8 cellular contexts compared by ENCODE assay signal in the genomic region with DNA sequence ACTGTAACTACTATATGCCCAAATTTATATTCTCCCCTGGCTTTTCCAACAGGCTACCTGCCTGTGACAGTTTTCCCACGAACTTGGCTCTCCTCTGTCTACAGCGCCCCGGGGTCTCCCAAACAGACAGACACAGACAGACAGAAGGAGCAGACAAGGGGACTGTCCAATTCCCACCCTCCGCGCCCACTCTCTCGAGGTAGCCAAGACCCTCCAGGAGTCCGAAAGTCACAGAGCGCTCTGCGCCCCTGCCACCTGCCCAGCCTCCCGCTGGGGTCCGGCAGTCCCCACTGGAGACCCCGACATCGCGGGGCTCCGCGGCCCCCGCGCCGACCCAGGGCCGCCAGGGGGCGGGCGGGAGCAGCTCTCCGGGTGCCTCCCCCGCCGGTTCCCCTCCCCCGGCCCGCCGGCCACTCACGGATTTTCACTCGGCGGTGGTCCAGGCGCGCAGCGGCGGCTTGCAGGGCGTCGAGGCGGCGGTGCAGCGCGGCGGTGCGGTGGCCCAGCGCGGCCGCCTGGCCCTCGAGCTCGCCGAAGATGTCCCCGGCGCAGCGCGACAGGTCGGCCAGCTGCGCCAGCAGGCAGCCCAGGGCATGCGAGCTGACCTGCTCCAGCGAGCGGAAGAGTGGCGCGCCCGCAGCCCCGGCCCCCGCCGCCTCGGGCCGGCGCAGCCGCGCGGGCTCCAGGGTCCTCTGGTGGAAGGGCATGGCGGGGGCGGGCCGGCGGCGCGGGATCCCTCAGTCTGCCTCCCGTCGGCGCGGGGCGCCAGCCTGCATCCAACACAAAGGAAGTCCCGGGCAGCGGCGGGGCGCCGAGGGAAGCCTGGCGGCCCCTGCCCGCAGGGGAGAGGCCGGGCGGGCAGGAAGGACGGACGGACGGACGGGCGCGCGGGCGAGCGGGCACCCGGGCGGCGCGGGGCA.
DNase-seq lines count a peak whose midpoint lies in the region; ATAC-seq and TF ChIP-seq lines count a peak whose summit lies in the region.

No MANE protein-coding gene starts in this region.

- peak; percentile 94 for TF ChIP-seq CTCF in PC-9 (conservative IDR thresholded peaks at IDR 0.05)
- TF ChIP-seq CTCF in neural crest cell (conservative IDR thresholded peaks at IDR 0.05): peak; percentile 95
- peak; percentile 97 for TF ChIP-seq CTCF in type B pancreatic cell (conservative IDR thresholded peaks at IDR 0.05)

- peak overlapping the region; percentile 76 to 89 (median 82) for H3K4me3 Mint-ChIP-seq in CD4-positive, CD25-positive, alpha-beta regulatory T cell
- H3K4me3 Mint-ChIP-seq in neural crest cell (peak overlapping the region; percentile 93), type B pancreatic cell (peak overlapping the region; percentile 91)

- peak overlapping the region; percentile 82 for H3K4me2 ChIP-seq in PC-9

- peaks cover 5% of the 10 kb centered on the region for H3K4me1 ChIP-seq in CD4-positive, CD25-positive, alpha-beta regulatory T cell (ENCODE audit: control insufficient read depth, insufficient read depth, low read length, poor library complexity, severe bottlenecking)
- H3K4me1 ChIP-seq in PC-9 (replicated peaks; ENCODE audit: insufficient read depth): peaks cover 28% of the 10 kb centered on the region

- BruUV-seq in PC-9 (replicated peaks; lab: Mats Ljungman, UMichigan): no TSS peak

- H3F3A ChIP-seq in PC-9 (ENCODE audit: insufficient read depth, low read depth): peaks cover 16% of the 10 kb centered on the region

- H3K36me3 ChIP-seq in CD4-positive, CD25-positive, alpha-beta regulatory T cell (ENCODE audit: control insufficient read depth, insufficient read depth, low read length): no peaks in the 10 kb centered on the region
- no peaks in the 10 kb centered on the region for H3K36me3 ChIP-seq in PC-9 (ENCODE audit: low read depth)

- peak overlapping the region; percentile 78 for H2AFZ ChIP-seq in PC-9

- H3K4me3 ChIP-seq in CD4-positive, CD25-positive, alpha-beta regulatory T cell (ENCODE audit: low read depth, low read length): no peak overlapping the region
- H3K4me3 ChIP-seq in PC-9: peak overlapping the region; percentile 63

- POLR2A ChIA-PET in PC-9 (lab: Charles Lee; ENCODE audit: unreplicated experiment): interaction anchor here (0.6 to 0.8 kb wide), 3 partner anchors 9 to 74 kb away, joined by 3 to 8 read pairs (median 4); no protein-coding TSS in a partner anchor

- CTCF ChIA-PET in PC-9 (lab: Charles Lee): interaction anchor here (0.9 kb wide), 1 partner anchor 98 kb away, joined by 3 read pairs; no protein-coding TSS in a partner anchor

- no peak overlapping the region for H3K27ac ChIP-seq in CD4-positive, CD25-positive, alpha-beta regulatory T cell (ENCODE audit: insufficient read depth, low read length, poor library complexity, severe bottlenecking)
- peak overlapping the region; percentile 87 for H3K27ac ChIP-seq in PC-9

- peak; percentile 7 to 42 (median 26) for DNase-seq in CD4-positive, CD25-positive, alpha-beta regulatory T cell
- DNase-seq in PC-9 (peak; percentile 59 to 63), foreskin melanocyte (peak; percentile 44), neural crest cell (ENCODE audit: low read depth, low spot score) (peak; percentile 77), type B pancreatic cell (ENCODE audit: extremely low spot score, unreplicated experiment) (peak; percentile 81)
- peak; percentile 35 for DNase-seq in activated gamma-delta T cell treated with anti-CD3 and anti-CD28 coated beads, Interleukin-2, amount 50 U/mL, for 16 hours (ENCODE audit: low read depth)

- peak; percentile 54 for ATAC-seq in CD4-positive, CD25-positive, alpha-beta regulatory T cell (ENCODE audit: low read depth in 2 of 2)
- ATAC-seq in GM19328 (IDR thresholded peaks at IDR 0.05; ENCODE audit: unreplicated experiment): peak; percentile 54
- peak; percentile 75 for ATAC-seq in HG03432 (IDR thresholded peaks at IDR 0.05; ENCODE audit: unreplicated experiment)

- H3K27me3 Mint-ChIP-seq in CD4-positive, CD25-positive, alpha-beta regulatory T cell: peaks cover 65% of the 10 kb centered on the region
- H3K27me3 Mint-ChIP-seq in neural crest cell (ENCODE audit: low read depth): peaks cover 25% of the 10 kb centered on the region
- H3K27me3 Mint-ChIP-seq in type B pancreatic cell: peaks cover 7% of the 10 kb centered on the region

- no peak overlapping the region for H3K27ac Mint-ChIP-seq in CD4-positive, CD25-positive, alpha-beta regulatory T cell
- H3K27ac Mint-ChIP-seq in neural crest cell (ENCODE audit: unreplicated experiment) (peak overlapping the region; percentile 24), type B pancreatic cell (peak overlapping the region; percentile 97)

- H3K79me2 ChIP-seq in PC-9 (ENCODE audit: low read depth): peaks cover 46% of the 10 kb centered on the region

- no peaks in the 10 kb centered on the region for H3K36me3 Mint-ChIP-seq in CD4-positive, CD25-positive, alpha-beta regulatory T cell
- H3K36me3 Mint-ChIP-seq in neural crest cell (ENCODE audit: low read depth): no peaks in the 10 kb centered on the region
- no peaks in the 10 kb centered on the region for H3K36me3 Mint-ChIP-seq in type B pancreatic cell

- H3K4me1 Mint-ChIP-seq in CD4-positive, CD25-positive, alpha-beta regulatory T cell: peaks cover 0 to 9% (median 8%) of the 10 kb centered on the region in 4 donors
- H3K4me1 Mint-ChIP-seq in neural crest cell (peaks cover 10% of the 10 kb centered on the region), type B pancreatic cell (ENCODE audit: unreplicated experiment) (no peaks in the 10 kb centered on the region)

- H3K9me3 ChIP-seq in CD4-positive, CD25-positive, alpha-beta regulatory T cell (ENCODE audit: control insufficient read depth in 2 of 2, low read length in 2 of 2): no peaks in the 10 kb centered on the region
- H3K9me3 ChIP-seq in PC-9 (ENCODE audit: insufficient read depth, low read depth): no peaks in the 10 kb centered on the region

- H3K9me3 Mint-ChIP-seq in CD4-positive, CD25-positive, alpha-beta regulatory T cell: peaks cover 0 to 3% (median 0%) of the 10 kb centered on the region in 7 donors
- H3K9me3 Mint-ChIP-seq in neural crest cell (no peaks in the 10 kb centered on the region), type B pancreatic cell (no peaks in the 10 kb centered on the region)

- peaks cover 25% of the 10 kb centered on the region for H3K27me3 ChIP-seq in CD4-positive, CD25-positive, alpha-beta regulatory T cell (ENCODE audit: control insufficient read depth, insufficient read depth, low read length)
- no peaks in the 10 kb centered on the region for H3K27me3 ChIP-seq in PC-9 (ENCODE audit: insufficient read depth, low read depth)

- no peaks in the 10 kb centered on the region for H4K20me1 ChIP-seq in PC-9 (ENCODE audit: insufficient read depth)

- intact Hi-C loops in PC-9 (cut with micrococcal nuclease; ENCODE audit: unreplicated experiment): no loop called here

- no peaks in the 10 kb centered on the region; the same call in 1 of the 2 replicates for H3K9me2 ChIP-seq in PC-9 (ENCODE audit: insufficient read depth)

Comparison
In these comparisons a context has a peak if more than half of its experiments do, and no peak if none do; other contexts are left out.
1. DNase-seq: peak in every context shown above with its lines; median percentile 81 in type B pancreatic cell; 77 in neural crest cell; 61 in PC-9; 44 in foreskin melanocyte; 35 in activated gamma-delta T cell treated with anti-CD3 and anti-CD28 coated beads, Interleukin-2, amount 50 U/mL, for 16 hours; 26 in CD4-positive, CD25-positive, alpha-beta regulatory T cell.
2. H3K27ac Mint-ChIP-seq: peak in neural crest cell (single experiment) and type B pancreatic cell (single experiment); none in CD4-positive, CD25-positive, alpha-beta regulatory T cell (0 of 3).
3. Peak in every context shown above with its lines, with median percentiles within 50 percentile points of each other: ATAC-seq, H3K4me3 Mint-ChIP-seq and CTCF ChIP-seq.